In genomic region chr15:37053070-37053653, GRCh38 we compare ENCODE assay signal across 24 cellular contexts. TPM values are rescaled to one million over a fixed set of nuclear protein-coding genes. Genes with fewer than 3 reads are reported as not detected.
A peak's percentile ranks its signal among the peaks of the same experiment; 100 is the strongest.
DNase-seq lines count a peak whose midpoint lies in the region; ATAC-seq, FAIRE-seq and TF ChIP-seq lines count a peak whose summit lies in the region.
"Had no signal": no experiment of that assay in that cellular context is flagged by ENCODE, and none has a peak within 500 bp of the region (broad histone marks: within the 10 kb centered on the region; RNA-seq: fewer than 3 reads in every experiment).

No MANE protein-coding gene starts in this region.

- H2BK5ac ChIP-seq in IMR-90 (ENCODE audit: low read depth, low read length, poor library complexity, severe bottlenecking) = no peak overlapping the region

- H4K8ac ChIP-seq in IMR-90 (ENCODE audit: low read depth in 2 of 2, low read length in 2 of 2) = no peak overlapping the region

- H3K9me1 ChIP-seq in IMR-90 (ENCODE audit: insufficient read depth, low read length) (peaks cover 2% of the 10 kb centered on the region; the same call in 1 of the 2 replicates), K562 (ENCODE audit: control insufficient read depth, insufficient read depth, low read length) (no peaks in the 10 kb centered on the region)

- H2BK20ac ChIP-seq in IMR-90 (ENCODE audit: low read depth, low read length) = no peak overlapping the region

- H3K4me2 ChIP-seq in IMR-90 (ENCODE audit: low read depth, low read length) (peak overlapping the region; percentile 27; the same call in 1 of the 2 replicates), K562 (ENCODE audit: insufficient read depth, low read length) (no peak overlapping the region)

- peak; percentile 54 for DNase-seq in IMR-90
- DNase-seq in K562 (ENCODE audit: extremely low read depth in 1 of 4, low spot score in 3 of 4) = no peak
- peak; percentile 62 for DNase-seq in iris pigment epithelial cell (ENCODE audit: low read depth)
- no peak for DNase-seq in A673 (ENCODE audit: low spot score)
- no peak for DNase-seq in stimulated activated CD4-positive, alpha-beta T cell treated with anti-CD3 and anti-CD28 coated beads, Interleukin-12 subunit alpha, Interleukin-12 subunit beta, amount 100 ng/mL, for 4 hours
- no peak for DNase-seq in SHP77 (lab: John Stamatoyannopoulos, UW)
- DNase-seq: activated CD4-positive, alpha-beta T cell treated with anti-CD3 and anti-CD28 coated beads for 48 hours; CD8-positive, alpha-beta memory T cell; HCEC 1CT; mammary epithelial cell; NCI-H2029; NCI-H524 treated with DMSO at 0.1 percent for 48 hours; ovary; SIG-M5; stimulated activated naive B cell treated with anti-CD40 and anti-IgM and Interleukin-4, amounts not matched to agents 10 μg/mL and 1 μg/mL and 100 μg/mL, for 72 hours; substantia nigra; SW 1271; trophoblast cell had no signal

- no peak for TF ChIP-seq RAD21 in IMR-90 (IDR thresholded peaks at IDR 0.05; ENCODE audit: low read length)
- TF ChIP-seq RAD21 in K562 (CRISPR knock-in tag; conservative IDR thresholded peaks at IDR 0.05 in 1 of 2, IDR thresholded peaks at IDR 0.05 in 1 of 2) = no peak

- no CpG with 5 or more reads among the region's 6 CpGs for WGBS in IMR-90 (ENCODE audit: extremely low coverage in 2 of 2, insufficient read length in 1 of 2), 2 experiments
- 43% methylated on average over 6 of the region's 6 CpGs for WGBS in K562 (ENCODE audit: insufficient coverage, low coverage, missing lambda C conversion rate)

- H3K18ac ChIP-seq in IMR-90 (ENCODE audit: low read depth, low read length) = no peak overlapping the region

- dilution Hi-C loops in IMR-90 (cut with HindIII; ENCODE audit: low sequenced_read_pairs, unreplicated experiment) = no loop called here

- H2AK5ac ChIP-seq in IMR-90 (ENCODE audit: low read depth, low read length) = no peak overlapping the region

- H2AK9ac ChIP-seq in IMR-90 (replicated peaks; ENCODE audit: low read depth, low read length, poor library complexity) = no peak overlapping the region

- peaks cover 9% of the 10 kb centered on the region; the same call in 1 of the 2 replicates for H3K36me3 ChIP-seq in ACC112 (ENCODE audit: insufficient read depth, low read length)
- no peaks in the 10 kb centered on the region; the same call in none of the 2 replicates for H3K36me3 ChIP-seq in IMR-90 (ENCODE audit: control insufficient read depth, insufficient read depth, low read length)
- peaks cover 21% of the 10 kb centered on the region for H3K36me3 ChIP-seq in K562 (ENCODE audit: control insufficient read depth, insufficient read depth, low read length)
- H3K36me3 ChIP-seq in A673 (ENCODE audit: insufficient read depth, low read length, poor library complexity, severe bottlenecking) = no peaks in the 10 kb centered on the region
- H3K36me3 ChIP-seq: ovary had no signal

- H4K20me1 ChIP-seq in IMR-90 (ENCODE audit: insufficient read depth, low read length) = no peaks in the 10 kb centered on the region
- no peaks in the 10 kb centered on the region for H4K20me1 ChIP-seq in K562 (replicated peaks; ENCODE audit: control insufficient read depth, insufficient read depth, low read length)

- POLR2A ChIA-PET in IMR-90 (lab: Charles Lee; ENCODE audit: unreplicated experiment) = no interaction called here
- POLR2A ChIA-PET in K562 (lab: Yijun Ruan, JAX) = no interaction called here
- POLR2A ChIA-PET in A673 (lab: Charles Lee; ENCODE audit: low non-redundant PET) = no interaction called here

- H3K4me1 ChIP-seq in ACC112 (ENCODE audit: control insufficient read depth, insufficient read depth, low read length, unreplicated experiment) = peaks cover 6% of the 10 kb centered on the region
- peaks cover 2% of the 10 kb centered on the region for H3K4me1 ChIP-seq in IMR-90 (ENCODE audit: control insufficient read depth, insufficient read depth, low read length)
- H3K4me1 ChIP-seq in K562 (replicated peaks in 1 of 2; ENCODE audit: control insufficient read depth in 2 of 2, insufficient read depth in 2 of 2, low read length in 2 of 2) = peaks cover 7 to 15% of the 10 kb centered on the region in 2 experiments; a peak in 3 of 5 replicates
- H3K4me1 ChIP-seq in A673 (ENCODE audit: insufficient read depth, low read length, poor library complexity, severe bottlenecking) = peaks cover 10% of the 10 kb centered on the region

- TF ChIP-seq CTCF in IMR-90 (conservative IDR thresholded peaks at IDR 0.05; ENCODE audit: low read depth, low read length) (no peak), K562 (IDR thresholded peaks at IDR 0.05 in 2 of 3, conservative IDR thresholded peaks at IDR 0.05 in 1 of 3; ENCODE audit: insufficient read depth in 2 of 3, low read depth in 1 of 3, low read length in 3 of 3) (no peak), A673 (conservative IDR thresholded peaks at IDR 0.05; ENCODE audit: low read depth, low read length) (no peak)

- intact Hi-C loops in IMR-90 (cut with micrococcal nuclease) = no loop called here
- intact Hi-C loops in K562 (cut with micrococcal nuclease) = no loop called here
- intact Hi-C loops in A673 (cut with micrococcal nuclease; ENCODE audit: unreplicated experiment) = no loop called here

- no peak overlapping the region for H3K56ac ChIP-seq in IMR-90 (ENCODE audit: extremely low read depth, insufficient read depth, low read length)

- no TSS peak for BruUV-seq in IMR-90 (replicated peaks; lab: Mats Ljungman, UMichigan)
- no TSS peak for BruUV-seq in K562 (replicated peaks; lab: Mats Ljungman, UMichigan)
- BruUV-seq in A673 (replicated peaks; lab: Mats Ljungman, UMichigan) = no TSS peak

- CTCF ChIA-PET in IMR-90 (lab: Yijun Ruan, JAX) (interaction anchor here (0.6 kb wide), 1 partner anchor 878 kb away, joined by 3 read pairs; no protein-coding TSS in a partner anchor), K562 (lab: Yijun Ruan, JAX; ENCODE audit: low intra/inter-chr PET ratio) (no interaction called here), A673 (lab: Charles Lee) (no interaction called here)

- no peak overlapping the region for H3K14ac ChIP-seq in IMR-90 (replicated peaks; ENCODE audit: low read depth, low read length)

- no peak overlapping the region for H2BK120ac ChIP-seq in IMR-90 (ENCODE audit: low read depth, low read length)

- peaks cover 35 to 66% of the 10 kb centered on the region in 2 experiments for H3K79me1 ChIP-seq in IMR-90 (ENCODE audit: low read depth in 1 of 2, low read length in 2 of 2)

- no peak overlapping the region for H4K5ac ChIP-seq in IMR-90 (ENCODE audit: low read depth, low read length)

- TF ChIP-seq POLR2A in IMR-90 (IDR thresholded peaks at IDR 0.05; ENCODE audit: low read depth, low read length) = no peak
- no peak for TF ChIP-seq POLR2A in K562 (conservative IDR thresholded peaks at IDR 0.05)

- H3K27ac ChIP-seq in ACC112 (ENCODE audit: low read depth, low read length) (0 out of 2 replicates have a peak overlapping the region, but pooled peaks have one; percentile 2), IMR-90 (ENCODE audit: insufficient read depth, low read length) (no peak overlapping the region), K562 (ENCODE audit: extremely low read depth, low read depth, low read length) (no peak overlapping the region), A673 (ENCODE audit: low read depth, low read length, poor library complexity, severe bottlenecking) (no peak overlapping the region)
- H3K27ac ChIP-seq: ascending aorta, ovary had no signal

- H3K4ac ChIP-seq in IMR-90 (ENCODE audit: low read depth, low read length) = no peak overlapping the region

- H3K9ac ChIP-seq in IMR-90 (ENCODE audit: low read depth, low read length) (no peak overlapping the region), K562 (ENCODE audit: insufficient read depth in 1 of 2, low read depth in 2 of 2, low read length in 2 of 2) (no peak overlapping the region)

- no peak for TF ChIP-seq EP300 in K562 (IDR thresholded peaks at IDR 0.05; ENCODE audit: low read length)

- H3K27me3 ChIP-seq in ACC112 (ENCODE audit: insufficient read depth, low read length) = no peaks in the 10 kb centered on the region
- H3K27me3 ChIP-seq in IMR-90 (ENCODE audit: control insufficient read depth, insufficient read depth, low read length) = no peaks in the 10 kb centered on the region
- no peaks in the 10 kb centered on the region for H3K27me3 ChIP-seq in K562 (ENCODE audit: control insufficient read depth in 2 of 2, insufficient read depth in 2 of 2, low read length in 2 of 2)
- H3K27me3 ChIP-seq in A673 (replicated peaks; ENCODE audit: insufficient read depth, low read depth, low read length, poor library complexity) = no peaks in the 10 kb centered on the region
- H3K27me3 ChIP-seq: ascending aorta, ovary had no signal

- in situ Hi-C loops in IMR-90 (cut with MboI; ENCODE audit: low sequenced_read_pairs) (loop anchor here (25.0 kb wide), 1 partner anchor 834 kb away; no protein-coding TSS in a partner anchor), K562 (cut with MboI) (no loop called here)

- no peak overlapping the region for H2BK15ac ChIP-seq in IMR-90 (ENCODE audit: low read depth, low read length)

- no peak overlapping the region for H3K23ac ChIP-seq in IMR-90 (ENCODE audit: low read depth, low read length)

- no peak for FAIRE-seq in K562 (lab: Jason Lieb, UNC)

- no peak overlapping the region for H2AFZ ChIP-seq in ACC112 (ENCODE audit: low read length, unreplicated experiment)
- H2AFZ ChIP-seq in IMR-90 (replicated peaks; ENCODE audit: low read length, poor library complexity) = no peak overlapping the region
- no peak overlapping the region for H2AFZ ChIP-seq in K562 (ENCODE audit: low read depth, low read length)

- H4K91ac ChIP-seq in IMR-90 (ENCODE audit: insufficient read depth, low read depth, low read length) = no peak overlapping the region

- ATAC-seq in IMR-90 (ENCODE audit: low read depth) (0 out of 2 replicates have a peak, but pooled peaks have one; percentile 17), K562 (no peak), GM21529 (IDR thresholded peaks at IDR 0.05; ENCODE audit: unreplicated experiment) (no peak)
- ATAC-seq: natural killer cell treated with Interleukin-12 subunit alpha and Interleukin-12 subunit beta and Interleukin-15 and Interleukin-18, amount 100 ng/mL, for 72 hours; Panc1; stimulated activated naive B cell treated with anti-CD40 and anti-IgM and Interleukin-4, amounts not matched to agents 10 μg/mL and 1 μg/mL and 100 μg/mL, for 72 hours had no signal

- H3K4me3 ChIP-seq in ACC112 (ENCODE audit: low read depth, low read length) (no peak overlapping the region), IMR-90 (ENCODE audit: insufficient read depth, low read depth, low read length) (no peak overlapping the region), K562 (no peak overlapping the region), A673 (ENCODE audit: low read depth, low read length, poor library complexity, severe bottlenecking) (no peak overlapping the region)
- H3K4me3 ChIP-seq: ascending aorta, ovary had no signal

- no peaks in the 10 kb centered on the region for H3K79me2 ChIP-seq in ACC112 (ENCODE audit: control insufficient read depth, insufficient read depth, low read length, unreplicated experiment)
- peaks cover 12% of the 10 kb centered on the region; the same call in 2 of the 3 replicates for H3K79me2 ChIP-seq in K562 (ENCODE audit: control insufficient read depth, insufficient read depth, low read length)

- no peaks in the 10 kb centered on the region for H3K9me3 ChIP-seq in IMR-90 (ENCODE audit: control insufficient read depth, insufficient read depth, low read length)
- no peaks in the 10 kb centered on the region for H3K9me3 ChIP-seq in K562 (replicated peaks; ENCODE audit: control insufficient read depth, insufficient read depth, low read depth, low read length)
- H3K9me3 ChIP-seq in A673 (ENCODE audit: low read depth, low read length, poor library complexity, severe bottlenecking) = no peaks in the 10 kb centered on the region
- H3K9me3 ChIP-seq: ascending aorta, ovary had no signal

RNA-seq across cellular contexts. Expression of gene MEIS2, which starts 47.2 kb away (rescaled TPM):
- total RNA-seq in IMR-90 (2012; rRNA removed) (50.3 and 71.3 TPM in 2 replicates), K562 (2014; rRNA removed) (22.3 and 34.4 TPM in 2 replicates), K562 (2014; rRNA removed; fragmentation: Illumina TruSeq; extraction: Trizol) (24.6 and 31.2 TPM in 2 replicates), K562 (2015; rRNA removed; fragmentation: Illumina TruSeq; extraction: Trizol) (41.0 and 45.8 TPM in 2 replicates), K562 (2021) (34.3 and 34.9 TPM in 2 replicates), A673 (2021) (9.3 and 11.7 TPM in 2 replicates)
- polyA plus RNA-seq in IMR-90 (2012; rRNA removed) (59.9 and 70.1 TPM in 2 replicates), K562 (2011; rRNA removed) (15.3 and 21.1 TPM in 2 replicates), K562 (2014; fragmentation: Illumina TruSeq; extraction: Trizol) (51.5 and 64.2 TPM in 2 replicates), K562 (2014; fragmentation: Nextera tagmentation; extraction: Ambion mirVana) (1 to 10 TPM; 7.5 to 8.4 TPM), K562 (2014; rRNA removed) (21.2 and 26.8 TPM in 2 replicates)
- polyA plus RNA-seq in IMR-90 (2012; cell fraction: cytosol; rRNA removed) = 41.7 and 74.2 TPM in 2 replicates
- polyA plus RNA-seq in IMR-90 (2012; cell fraction: nucleus; rRNA removed; ENCODE audit: low replicate concordance) = 69.5 and 106 TPM in 2 replicates
- total RNA-seq in K562 (2011; cell fraction: chromatin; rRNA removed; ENCODE audit: low replicate concordance) = 81.4 and 111 TPM in 2 replicates
- 43.4 and 50.3 TPM in 2 replicates for total RNA-seq in K562 (2011; cell fraction: nucleolus; rRNA removed)
- 69.0 and 74.6 TPM in 2 replicates for total RNA-seq in K562 (2011; cell fraction: nucleoplasm; rRNA removed)
- polyA plus RNA-seq in K562 (2011; cell fraction: cytosol; rRNA removed) = 19.4 and 28.6 TPM in 2 replicates
- 43.0 and 54.5 TPM in 2 replicates for polyA plus RNA-seq in K562 (2011; cell fraction: nucleus; rRNA removed)
- polyA plus RNA-seq in K562 (2012) = 29.1 and 37.1 TPM in 2 replicates
- 49.8 and 57.7 TPM in 2 replicates for polyA minus RNA-seq in K562 (2011; rRNA and poly(A)+ RNA removed)
- polyA minus RNA-seq in K562 (2011; cell fraction: cytosol; rRNA and poly(A)+ RNA removed) = 8.4 and 8.6 TPM in 2 replicates
- polyA minus RNA-seq in K562 (2011; cell fraction: nucleus; rRNA and poly(A)+ RNA removed) = 81.6 and 103 TPM in 2 replicates
- total RNA-seq: activated T-helper 2 cell treated with anti-CD3 and anti-CD28 coated beads, Interferon-gamma antibody, Interleukin-2, Interleukin-4, amounts not matched to agents 10 μg/mL and 5 μg/mL and 100 μg/mL, durations not matched to agents 14 hours and 24 hours and 36 hours; CD8-positive, alpha-beta memory T cell had no signal
- polyA plus RNA-seq: CD8-positive, alpha-beta memory T cell had no signal

Comparison
In these comparisons a context has a peak if more than half of its experiments do, and no peak if none do; other contexts are left out.
1. DNase-seq: peak in IMR-90 (single experiment) and iris pigment epithelial cell (single experiment); none in K562 (0 of 4), A673 (single experiment), stimulated activated CD4-positive, alpha-beta T cell treated with anti-CD3 and anti-CD28 coated beads, Interleukin-12 subunit alpha, Interleukin-12 subunit beta, amount 100 ng/mL, for 4 hours (single experiment) and SHP77 (0 of 2).